ENCODE assay signal across 25 cellular contexts in genomic region chr5:34002629-34003328, GRCh38. TPM values are rescaled to one million over a fixed set of nuclear protein-coding genes. Genes with fewer than 3 reads are reported as not detected.
DNase-seq lines count a peak whose midpoint lies in the region; ATAC-seq and TF ChIP-seq lines count a peak whose summit lies in the region.
"Had no signal": no experiment of that assay in that cellular context is flagged by ENCODE, and none has a peak within 500 bp of the region (broad histone marks: within the 10 kb centered on the region; RNA-seq: fewer than 3 reads in every experiment).

No MANE protein-coding gene starts in this region.

- H3K9me3 Mint-ChIP-seq in stimulated activated naive CD8-positive, alpha-beta T cell treated with anti-CD3 and anti-CD28 coated beads, Interleukin-15, amount 100 ng/mL, for 72 hours = no peaks in the 10 kb centered on the region
- no peaks in the 10 kb centered on the region for H3K9me3 Mint-ChIP-seq in neural crest cell
- H3K9me3 Mint-ChIP-seq: activated CD8-positive, alpha-beta T cell treated with anti-CD3 and anti-CD28 coated beads for 36 hours; CD4-positive, CD25-positive, alpha-beta regulatory T cell; WTC11 had no signal

- H3K9me3 ChIP-seq in OCI-LY7 (ENCODE audit: low read length) = no peaks in the 10 kb centered on the region
- H3K9me3 ChIP-seq: breast epithelium, colonic mucosa, gastrocnemius medialis, spleen, thyroid gland had no signal

- no peaks in the 10 kb centered on the region for H3K9me2 ChIP-seq in OCI-LY7 (ENCODE audit: insufficient read depth, low read length)

- H3K36me3 ChIP-seq in OCI-LY7 (ENCODE audit: insufficient read depth, low read length) = no peaks in the 10 kb centered on the region
- H3K36me3 ChIP-seq: breast epithelium, colonic mucosa, thyroid gland had no signal

- H3K27ac ChIP-seq in OCI-LY7 (ENCODE audit: low read depth, low read length, poor library complexity, severe bottlenecking) = no peak overlapping the region
- H3K27ac ChIP-seq: breast epithelium, colonic mucosa, gastrocnemius medialis, thyroid gland had no signal

- no peaks in the 10 kb centered on the region for H4K20me1 ChIP-seq in OCI-LY7 (ENCODE audit: insufficient read depth, low read length)

- peaks cover 8% of the 10 kb centered on the region for H3K4me1 ChIP-seq in OCI-LY7 (ENCODE audit: insufficient read depth, low read length, poor library complexity, severe bottlenecking)
- H3K4me1 ChIP-seq: breast epithelium had no signal

- peaks cover 22% of the 10 kb centered on the region for H3K4me1 Mint-ChIP-seq in stimulated activated naive CD8-positive, alpha-beta T cell treated with anti-CD3 and anti-CD28 coated beads, Interleukin-15, amount 100 ng/mL, for 72 hours
- peaks cover 48% of the 10 kb centered on the region for H3K4me1 Mint-ChIP-seq in neural crest cell

- no peak overlapping the region for H3K4me3 Mint-ChIP-seq in stimulated activated naive CD8-positive, alpha-beta T cell treated with anti-CD3 and anti-CD28 coated beads, Interleukin-15, amount 100 ng/mL, for 72 hours
- H3K4me3 Mint-ChIP-seq in neural crest cell = peak overlapping the region; percentile 7
- H3K4me3 Mint-ChIP-seq: activated CD8-positive, alpha-beta T cell treated with anti-CD3 and anti-CD28 coated beads for 36 hours; CD4-positive, CD25-positive, alpha-beta regulatory T cell; WTC11 had no signal

- H2AFZ ChIP-seq in OCI-LY7 (ENCODE audit: low read length) = no peak overlapping the region

- peaks cover 10% of the 10 kb centered on the region for H3K36me3 Mint-ChIP-seq in neural crest cell (ENCODE audit: low read depth)

- TF ChIP-seq CTCF in neural crest cell (conservative IDR thresholded peaks at IDR 0.05) (no peak), OCI-LY7 (conservative IDR thresholded peaks at IDR 0.05; ENCODE audit: low read length) (no peak)

- no peaks in the 10 kb centered on the region for H3K79me2 ChIP-seq in OCI-LY7 (ENCODE audit: insufficient read depth, low read depth, low read length)

- H3K27ac Mint-ChIP-seq in stimulated activated naive CD8-positive, alpha-beta T cell treated with anti-CD3 and anti-CD28 coated beads, Interleukin-15, amount 100 ng/mL, for 72 hours = no peak overlapping the region
- no peak overlapping the region for H3K27ac Mint-ChIP-seq in neural crest cell (ENCODE audit: unreplicated experiment)
- H3K27ac Mint-ChIP-seq: activated CD8-positive, alpha-beta T cell treated with anti-CD3 and anti-CD28 coated beads for 36 hours; WTC11 had no signal

- no peak for DNase-seq in stimulated activated naive CD8-positive, alpha-beta T cell treated with anti-CD3 and anti-CD28 coated beads, Interleukin-15, Interleukin-2, amounts not matched to agents 100 U/mL and 50 U/mL, for 24 hours
- DNase-seq in stimulated activated naive CD8-positive, alpha-beta T cell treated with anti-CD3 and anti-CD28 coated beads, Interleukin-15, amount 100 ng/mL, for 72 hours = no peak
- peak; percentile 26 for DNase-seq in astrocyte of the hippocampus (ENCODE audit: low read depth, low spot score)
- no peak for DNase-seq in neural crest cell (ENCODE audit: low read depth, low spot score)
- no peak for DNase-seq in OCI-LY7 (ENCODE audit: low spot score)
- DNase-seq in NCI-H1048 (lab: John Stamatoyannopoulos, UW) = no peak
- DNase-seq: activated CD8-positive, alpha-beta T cell treated with anti-CD3 and anti-CD28 coated beads for 36 hours; activated effector memory CD4-positive, alpha-beta T cell treated with anti-CD3 and anti-CD28 coated beads, Interleukin-2, amount 50 U/mL, for 16 hours; CD4-positive, CD25-positive, alpha-beta regulatory T cell; colonic mucosa; effector memory CD4-positive, alpha-beta T cell; gastrocnemius medialis; kidney; NCI-H2081; NCI-H774; spleen; stimulated activated CD4-positive, alpha-beta T cell treated with anti-CD3 and anti-CD28 coated beads, Interleukin-4, amount 100 ng/mL, for 24 hours; stimulated activated naive CD4-positive, alpha-beta T cell treated with Interleukin-2 at 50 U/mL for 16 hours; T1000; thyroid gland had no signal

- H3K4me3 ChIP-seq in OCI-LY7 (ENCODE audit: low read depth, low read length, poor library complexity, severe bottlenecking) = no peak overlapping the region
- H3K4me3 ChIP-seq: breast epithelium, colonic mucosa, gastrocnemius medialis, spleen, thyroid gland had no signal

- peak; percentile 45 for ATAC-seq in stimulated activated naive CD8-positive, alpha-beta T cell treated with anti-CD3 and anti-CD28 coated beads, Interleukin-15, Interleukin-2, amounts not matched to agents 100 U/mL and 50 U/mL, for 24 hours
- no peak for ATAC-seq in stimulated activated naive CD8-positive, alpha-beta T cell treated with anti-CD3 and anti-CD28 coated beads, Interleukin-15, amount 100 ng/mL, for 72 hours
- ATAC-seq in HG02571 (IDR thresholded peaks at IDR 0.05; ENCODE audit: unreplicated experiment) = no peak
- ATAC-seq: activated CD8-positive, alpha-beta T cell treated with anti-CD3 and anti-CD28 coated beads for 36 hours; esophagus mucosa; gastrocnemius medialis; HCT116; WTC11 had no signal

- CTCF ChIA-PET in OCI-LY7 (lab: Charles Lee; ENCODE audit: unreplicated experiment) = no interaction called here

- POLR2A ChIA-PET in OCI-LY7 (lab: Charles Lee) = no interaction called here

- no TSS peak for BruUV-seq in OCI-LY7 (replicated peaks; lab: Mats Ljungman, UMichigan)

- no peaks in the 10 kb centered on the region for H3K27me3 Mint-ChIP-seq in stimulated activated naive CD8-positive, alpha-beta T cell treated with anti-CD3 and anti-CD28 coated beads, Interleukin-15, amount 100 ng/mL, for 72 hours
- H3K27me3 Mint-ChIP-seq in neural crest cell (ENCODE audit: low read depth) = no peaks in the 10 kb centered on the region
- H3K27me3 Mint-ChIP-seq: activated CD8-positive, alpha-beta T cell treated with anti-CD3 and anti-CD28 coated beads for 36 hours; CD4-positive, CD25-positive, alpha-beta regulatory T cell had no signal

- intact Hi-C loops in OCI-LY7 (cut with micrococcal nuclease; ENCODE audit: unreplicated experiment) = loop anchor here (10.0 kb wide), 1 partner anchor 558 kb away; the partner anchor contains the start of gene TARS1

- no peak overlapping the region for H3K4me2 ChIP-seq in OCI-LY7 (ENCODE audit: low read length)

RNA-seq across cellular contexts. Expression of gene AMACR, which starts 5.1 kb away (rescaled TPM):
- 14.3 and 16.1 TPM in 2 replicates for total RNA-seq in neural crest cell
- 4.1 and 4.5 TPM in 2 replicates for total RNA-seq in OCI-LY7 (2014; rRNA removed; shearing (Covaris generic))
- 4.3 and 5.0 TPM in 2 replicates for total RNA-seq in OCI-LY7 (2022)

RNA-seq across cellular contexts. Expression of gene SLC45A2, which starts 18.3 kb away (rescaled TPM):
- total RNA-seq in neural crest cell (0.36 and 1.3 TPM in 2 replicates), OCI-LY7 (2022) (not detected in 2 replicates)
- not detected in 2 replicates for total RNA-seq in OCI-LY7 (2014; rRNA removed; shearing (Covaris generic))
- total RNA-seq: activated CD8-positive, alpha-beta T cell treated with anti-CD3 and anti-CD28 coated beads for 36 hours; breast epithelium; CD4-positive, CD25-positive, alpha-beta regulatory T cell; esophagus mucosa; gastrocnemius medialis; thyroid gland; WTC11 had no signal

RNA-seq across cellular contexts. Expression of gene C1QTNF3, which starts 40.2 kb away (rescaled TPM):
- 7.7 and 8.7 TPM in 2 replicates for total RNA-seq in neural crest cell
- 7.2 and 7.5 TPM in 2 replicates for total RNA-seq in OCI-LY7 (2014; rRNA removed; shearing (Covaris generic))
- total RNA-seq in OCI-LY7 (2022) = 3.6 and 4.2 TPM in 2 replicates
